In the genomic region with DNA sequence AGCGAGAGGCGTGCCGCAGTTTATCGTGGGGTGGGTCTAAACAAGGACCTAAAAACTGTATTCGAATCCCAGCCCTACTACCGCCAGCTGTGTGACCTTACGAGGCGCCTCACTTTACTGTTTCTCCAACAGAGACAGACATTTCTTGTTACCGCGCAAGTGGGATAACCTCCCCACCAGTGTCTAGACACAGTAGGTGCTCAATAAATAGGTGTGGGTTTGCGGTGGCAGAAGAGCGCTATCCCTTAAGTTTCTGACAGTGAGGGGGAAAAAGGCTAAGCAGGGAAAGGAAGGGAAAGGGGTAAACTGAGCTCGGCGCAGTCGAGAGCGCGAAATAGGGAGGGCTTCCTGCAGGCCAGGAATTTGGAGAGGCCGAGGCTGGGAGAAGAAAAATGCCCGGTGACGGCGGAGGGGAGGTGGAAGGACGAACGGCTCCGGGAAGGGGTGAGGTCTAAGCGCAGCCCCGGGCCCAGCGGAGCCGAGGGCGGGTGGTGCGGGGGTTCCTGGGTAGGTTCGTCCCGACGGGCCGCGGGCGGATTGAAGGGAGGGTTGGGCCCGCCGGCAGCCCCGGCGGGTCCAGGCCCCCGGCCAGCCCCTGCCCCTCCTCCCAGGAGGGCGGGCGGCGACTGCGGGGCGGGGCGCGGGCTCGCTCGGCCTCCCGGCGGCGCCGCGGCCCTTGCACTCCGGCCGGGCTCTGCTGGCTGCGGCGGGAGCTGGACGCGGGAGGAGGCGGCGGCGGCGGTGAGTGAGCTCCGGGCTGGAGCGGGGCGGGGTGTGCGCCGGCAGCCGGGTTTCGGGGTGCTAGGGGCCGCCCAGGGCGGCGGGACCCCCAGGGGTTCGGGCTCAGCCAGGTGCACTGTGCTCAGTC, we compare ENCODE assay signal across 1 cellular context.
A peak's percentile ranks its signal among the peaks of the same experiment; 100 is the strongest.
TF ChIP-seq lines count a peak whose summit lies in the region.

A gene with protein sequence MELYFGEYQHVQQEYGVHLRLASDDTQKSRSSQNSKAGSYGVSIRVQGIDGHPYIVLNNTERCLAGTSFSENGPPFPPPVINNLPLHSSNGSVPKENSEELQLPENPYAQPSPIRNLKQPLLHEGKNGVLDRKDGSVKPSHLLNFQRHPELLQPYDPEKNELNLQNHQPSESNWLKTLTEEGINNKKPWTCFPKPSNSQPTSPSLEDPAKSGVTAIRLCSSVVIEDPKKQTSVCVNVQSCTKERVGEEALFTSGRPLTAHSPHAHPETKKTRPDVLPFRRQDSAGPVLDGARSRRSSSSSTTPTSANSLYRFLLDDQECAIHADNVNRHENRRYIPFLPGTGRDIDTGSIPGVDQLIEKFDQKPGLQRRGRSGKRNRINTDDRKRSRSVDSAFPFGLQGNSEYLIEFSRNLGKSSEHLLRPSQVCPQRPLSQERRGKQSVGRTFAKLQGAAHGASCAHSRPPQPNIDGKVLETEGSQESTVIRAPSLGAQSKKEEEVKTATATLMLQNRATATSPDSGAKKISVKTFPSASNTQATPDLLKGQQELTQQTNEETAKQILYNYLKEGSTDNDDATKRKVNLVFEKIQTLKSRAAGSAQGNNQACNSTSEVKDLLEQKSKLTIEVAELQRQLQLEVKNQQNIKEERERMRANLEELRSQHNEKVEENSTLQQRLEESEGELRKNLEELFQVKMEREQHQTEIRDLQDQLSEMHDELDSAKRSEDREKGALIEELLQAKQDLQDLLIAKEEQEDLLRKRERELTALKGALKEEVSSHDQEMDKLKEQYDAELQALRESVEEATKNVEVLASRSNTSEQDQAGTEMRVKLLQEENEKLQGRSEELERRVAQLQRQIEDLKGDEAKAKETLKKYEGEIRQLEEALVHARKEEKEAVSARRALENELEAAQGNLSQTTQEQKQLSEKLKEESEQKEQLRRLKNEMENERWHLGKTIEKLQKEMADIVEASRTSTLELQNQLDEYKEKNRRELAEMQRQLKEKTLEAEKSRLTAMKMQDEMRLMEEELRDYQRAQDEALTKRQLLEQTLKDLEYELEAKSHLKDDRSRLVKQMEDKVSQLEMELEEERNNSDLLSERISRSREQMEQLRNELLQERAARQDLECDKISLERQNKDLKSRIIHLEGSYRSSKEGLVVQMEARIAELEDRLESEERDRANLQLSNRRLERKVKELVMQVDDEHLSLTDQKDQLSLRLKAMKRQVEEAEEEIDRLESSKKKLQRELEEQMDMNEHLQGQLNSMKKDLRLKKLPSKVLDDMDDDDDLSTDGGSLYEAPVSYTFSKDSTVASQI (plus strand): TSS at position 679 of the 868 bp plus-strand sequence. CDS start 61,495 bp downstream, outside the sequence.

TF ChIP-seq in K562, 482 proteins besides CTCF, POLR2A, EP300 and RAD21:
- no peak for TF ChIP-seq ZKSCAN1 (IDR thresholded peaks at IDR 0.05; ENCODE audit: low read depth, low read length)
- TF ChIP-seq, protein P1, sequence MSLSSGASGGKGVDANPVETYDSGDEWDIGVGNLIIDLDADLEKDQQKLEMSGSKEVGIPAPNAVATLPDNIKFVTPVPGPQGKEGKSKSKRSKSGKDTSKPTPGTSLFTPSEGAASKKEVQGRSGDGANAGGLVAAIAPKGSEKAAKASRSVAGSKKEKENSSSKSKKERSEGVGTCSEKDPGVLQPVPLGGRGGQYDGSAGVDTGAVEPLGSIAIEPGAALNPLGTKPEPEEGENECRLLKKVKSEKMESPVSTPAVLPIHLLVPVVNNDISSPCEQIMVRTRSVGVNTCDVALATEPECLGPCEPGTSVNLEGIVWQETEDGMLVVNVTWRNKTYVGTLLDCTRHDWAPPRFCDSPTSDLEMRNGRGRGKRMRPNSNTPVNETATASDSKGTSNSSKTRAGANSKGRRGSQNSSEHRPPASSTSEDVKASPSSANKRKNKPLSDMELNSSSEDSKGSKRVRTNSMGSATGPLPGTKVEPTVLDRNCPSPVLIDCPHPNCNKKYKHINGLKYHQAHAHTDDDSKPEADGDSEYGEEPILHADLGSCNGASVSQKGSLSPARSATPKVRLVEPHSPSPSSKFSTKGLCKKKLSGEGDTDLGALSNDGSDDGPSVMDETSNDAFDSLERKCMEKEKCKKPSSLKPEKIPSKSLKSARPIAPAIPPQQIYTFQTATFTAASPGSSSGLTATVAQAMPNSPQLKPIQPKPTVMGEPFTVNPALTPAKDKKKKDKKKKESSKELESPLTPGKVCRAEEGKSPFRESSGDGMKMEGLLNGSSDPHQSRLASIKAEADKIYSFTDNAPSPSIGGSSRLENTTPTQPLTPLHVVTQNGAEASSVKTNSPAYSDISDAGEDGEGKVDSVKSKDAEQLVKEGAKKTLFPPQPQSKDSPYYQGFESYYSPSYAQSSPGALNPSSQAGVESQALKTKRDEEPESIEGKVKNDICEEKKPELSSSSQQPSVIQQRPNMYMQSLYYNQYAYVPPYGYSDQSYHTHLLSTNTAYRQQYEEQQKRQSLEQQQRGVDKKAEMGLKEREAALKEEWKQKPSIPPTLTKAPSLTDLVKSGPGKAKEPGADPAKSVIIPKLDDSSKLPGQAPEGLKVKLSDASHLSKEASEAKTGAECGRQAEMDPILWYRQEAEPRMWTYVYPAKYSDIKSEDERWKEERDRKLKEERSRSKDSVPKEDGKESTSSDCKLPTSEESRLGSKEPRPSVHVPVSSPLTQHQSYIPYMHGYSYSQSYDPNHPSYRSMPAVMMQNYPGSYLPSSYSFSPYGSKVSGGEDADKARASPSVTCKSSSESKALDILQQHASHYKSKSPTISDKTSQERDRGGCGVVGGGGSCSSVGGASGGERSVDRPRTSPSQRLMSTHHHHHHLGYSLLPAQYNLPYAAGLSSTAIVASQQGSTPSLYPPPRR (CRISPR knock-in tag; IDR thresholded peaks at IDR 0.05; ENCODE audit: borderline replicate concordance): no peak
- TF ChIP-seq, protein P2, sequence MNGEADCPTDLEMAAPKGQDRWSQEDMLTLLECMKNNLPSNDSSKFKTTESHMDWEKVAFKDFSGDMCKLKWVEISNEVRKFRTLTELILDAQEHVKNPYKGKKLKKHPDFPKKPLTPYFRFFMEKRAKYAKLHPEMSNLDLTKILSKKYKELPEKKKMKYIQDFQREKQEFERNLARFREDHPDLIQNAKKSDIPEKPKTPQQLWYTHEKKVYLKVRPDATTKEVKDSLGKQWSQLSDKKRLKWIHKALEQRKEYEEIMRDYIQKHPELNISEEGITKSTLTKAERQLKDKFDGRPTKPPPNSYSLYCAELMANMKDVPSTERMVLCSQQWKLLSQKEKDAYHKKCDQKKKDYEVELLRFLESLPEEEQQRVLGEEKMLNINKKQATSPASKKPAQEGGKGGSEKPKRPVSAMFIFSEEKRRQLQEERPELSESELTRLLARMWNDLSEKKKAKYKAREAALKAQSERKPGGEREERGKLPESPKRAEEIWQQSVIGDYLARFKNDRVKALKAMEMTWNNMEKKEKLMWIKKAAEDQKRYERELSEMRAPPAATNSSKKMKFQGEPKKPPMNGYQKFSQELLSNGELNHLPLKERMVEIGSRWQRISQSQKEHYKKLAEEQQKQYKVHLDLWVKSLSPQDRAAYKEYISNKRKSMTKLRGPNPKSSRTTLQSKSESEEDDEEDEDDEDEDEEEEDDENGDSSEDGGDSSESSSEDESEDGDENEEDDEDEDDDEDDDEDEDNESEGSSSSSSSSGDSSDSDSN (IDR thresholded peaks at IDR 0.05; ENCODE audit: borderline replicate concordance in 1 of 2, low read depth in 2 of 2, low read length in 2 of 2): 0 out of 4 replicates have a peak, but pooled peaks of 1 of the 2 experiments have one; percentile 63
- no peak for TF ChIP-seq SUPT5H (IDR thresholded peaks at IDR 0.05)
- TF ChIP-seq, protein P3, sequence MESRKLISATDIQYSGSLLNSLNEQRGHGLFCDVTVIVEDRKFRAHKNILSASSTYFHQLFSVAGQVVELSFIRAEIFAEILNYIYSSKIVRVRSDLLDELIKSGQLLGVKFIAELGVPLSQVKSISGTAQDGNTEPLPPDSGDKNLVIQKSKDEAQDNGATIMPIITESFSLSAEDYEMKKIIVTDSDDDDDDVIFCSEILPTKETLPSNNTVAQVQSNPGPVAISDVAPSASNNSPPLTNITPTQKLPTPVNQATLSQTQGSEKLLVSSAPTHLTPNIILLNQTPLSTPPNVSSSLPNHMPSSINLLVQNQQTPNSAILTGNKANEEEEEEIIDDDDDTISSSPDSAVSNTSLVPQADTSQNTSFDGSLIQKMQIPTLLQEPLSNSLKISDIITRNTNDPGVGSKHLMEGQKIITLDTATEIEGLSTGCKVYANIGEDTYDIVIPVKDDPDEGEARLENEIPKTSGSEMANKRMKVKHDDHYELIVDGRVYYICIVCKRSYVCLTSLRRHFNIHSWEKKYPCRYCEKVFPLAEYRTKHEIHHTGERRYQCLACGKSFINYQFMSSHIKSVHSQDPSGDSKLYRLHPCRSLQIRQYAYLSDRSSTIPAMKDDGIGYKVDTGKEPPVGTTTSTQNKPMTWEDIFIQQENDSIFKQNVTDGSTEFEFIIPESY (CRISPR knock-in tag; IDR thresholded peaks at IDR 0.05): peak; percentile 81
- TF ChIP-seq, protein P4, sequence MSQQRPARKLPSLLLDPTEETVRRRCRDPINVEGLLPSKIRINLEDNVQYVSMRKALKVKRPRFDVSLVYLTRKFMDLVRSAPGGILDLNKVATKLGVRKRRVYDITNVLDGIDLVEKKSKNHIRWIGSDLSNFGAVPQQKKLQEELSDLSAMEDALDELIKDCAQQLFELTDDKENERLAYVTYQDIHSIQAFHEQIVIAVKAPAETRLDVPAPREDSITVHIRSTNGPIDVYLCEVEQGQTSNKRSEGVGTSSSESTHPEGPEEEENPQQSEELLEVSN (IDR thresholded peaks at IDR 0.05; ENCODE audit: borderline replicate concordance in 1 of 2, extremely low read depth in 1 of 2, insufficient read depth in 1 of 2, insufficient read length in 1 of 2, low read depth in 1 of 2, low read length in 1 of 2, poor library complexity in 1 of 2, severe bottlenecking in 1 of 2): peak in 1 of 2 experiments; percentile 7
- TF ChIP-seq SREBF1 (IDR thresholded peaks at IDR 0.05; ENCODE audit: borderline replicate concordance, low read depth, low read length): no peak
